Comparison of ENCODE assay signal across 19 cellular contexts in the genomic region with DNA sequence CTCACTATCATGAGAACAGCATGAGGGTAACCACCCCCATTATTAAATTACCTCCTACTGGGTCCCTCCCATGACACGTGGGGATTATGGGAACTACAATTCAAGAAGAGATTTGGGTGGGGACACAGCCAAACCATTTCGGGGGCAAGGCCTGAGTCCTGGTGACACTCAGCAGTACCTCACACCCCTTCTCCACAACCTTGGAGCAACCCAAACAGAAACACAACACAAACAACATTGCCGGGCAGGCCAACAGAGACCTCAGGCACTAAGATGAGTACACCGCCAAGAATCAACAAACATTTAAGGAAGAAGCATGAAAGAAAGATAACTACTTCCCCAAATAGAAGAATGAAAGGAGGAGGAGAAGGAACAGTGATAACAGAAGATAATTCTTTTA.
"Had no signal": no experiment of that assay in that cellular context is flagged by ENCODE, and none has a peak within 500 bp of the region (broad histone marks: within the 10 kb centered on the region; RNA-seq: fewer than 3 reads in every experiment).

No MANE protein-coding gene starts in this region.

- H3K27ac ChIP-seq: colonic mucosa, dorsolateral prefrontal cortex, epithelial cell of prostate, esophagus muscularis mucosa, foreskin keratinocyte, gastroesophageal sphincter, heart left ventricle, left lung, lower lobe of right lung had no signal

- H3K9me3 Mint-ChIP-seq: endodermal cell; naive thymus-derived CD4-positive, alpha-beta T cell had no signal

- H3K27ac Mint-ChIP-seq: endodermal cell; naive thymus-derived CD4-positive, alpha-beta T cell had no signal

- H3K36me3 ChIP-seq: colonic mucosa had no signal

- H3K27me3 ChIP-seq: colonic mucosa, dorsolateral prefrontal cortex, esophagus muscularis mucosa, foreskin keratinocyte, gastroesophageal sphincter, heart left ventricle, left lung had no signal

- H3K4me1 ChIP-seq: foreskin keratinocyte, gastroesophageal sphincter, heart left ventricle, left lung, lower lobe of right lung had no signal

- H3K4me3 Mint-ChIP-seq: endodermal cell; naive thymus-derived CD4-positive, alpha-beta T cell had no signal

- DNase-seq: dermis blood vessel endothelial cell; dorsolateral prefrontal cortex; effector CD4-positive, alpha-beta T cell; effector memory CD4-positive, alpha-beta T cell; endodermal cell; foreskin keratinocyte; heart left ventricle; hippocampal formation; left cardiac atrium; left lung; left ventricle myocardium superior; lower lobe of right lung; mesenchymal stem cell; midbrain; naive thymus-derived CD4-positive, alpha-beta T cell had no signal

- H3K4me3 ChIP-seq: colonic mucosa, dorsolateral prefrontal cortex, esophagus muscularis mucosa, gastroesophageal sphincter, heart left ventricle, left lung, lower lobe of right lung had no signal

- ATAC-seq: foreskin keratinocyte; gastroesophageal sphincter; heart left ventricle; left cardiac atrium; left lung; left ventricle myocardium superior; lower lobe of right lung; naive thymus-derived CD4-positive, alpha-beta T cell had no signal

- H3K27me3 Mint-ChIP-seq: naive thymus-derived CD4-positive, alpha-beta T cell had no signal
